1 cellular context compared by ENCODE assay signal in genomic region chr10:127198307-127198706, GRCh38.
TF ChIP-seq lines count a peak whose summit lies in the region.

No MANE protein-coding gene starts in this region.

TF ChIP-seq in GM23338, 12 proteins besides CTCF, POLR2A, EP300 and RAD21 (continued from another document):
- TF ChIP-seq ZNF462 (CRISPR knock-in tag; IDR thresholded peaks at IDR 0.05) = no peak
- TF ChIP-seq, protein P1, sequence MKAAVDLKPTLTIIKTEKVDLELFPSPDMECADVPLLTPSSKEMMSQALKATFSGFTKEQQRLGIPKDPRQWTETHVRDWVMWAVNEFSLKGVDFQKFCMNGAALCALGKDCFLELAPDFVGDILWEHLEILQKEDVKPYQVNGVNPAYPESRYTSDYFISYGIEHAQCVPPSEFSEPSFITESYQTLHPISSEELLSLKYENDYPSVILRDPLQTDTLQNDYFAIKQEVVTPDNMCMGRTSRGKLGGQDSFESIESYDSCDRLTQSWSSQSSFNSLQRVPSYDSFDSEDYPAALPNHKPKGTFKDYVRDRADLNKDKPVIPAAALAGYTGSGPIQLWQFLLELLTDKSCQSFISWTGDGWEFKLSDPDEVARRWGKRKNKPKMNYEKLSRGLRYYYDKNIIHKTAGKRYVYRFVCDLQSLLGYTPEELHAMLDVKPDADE (IDR thresholded peaks at IDR 0.05) = no peak
- TF ChIP-seq ZNF114 (CRISPR knock-in tag; IDR thresholded peaks at IDR 0.05) = no peak
- TF ChIP-seq, protein P2, sequence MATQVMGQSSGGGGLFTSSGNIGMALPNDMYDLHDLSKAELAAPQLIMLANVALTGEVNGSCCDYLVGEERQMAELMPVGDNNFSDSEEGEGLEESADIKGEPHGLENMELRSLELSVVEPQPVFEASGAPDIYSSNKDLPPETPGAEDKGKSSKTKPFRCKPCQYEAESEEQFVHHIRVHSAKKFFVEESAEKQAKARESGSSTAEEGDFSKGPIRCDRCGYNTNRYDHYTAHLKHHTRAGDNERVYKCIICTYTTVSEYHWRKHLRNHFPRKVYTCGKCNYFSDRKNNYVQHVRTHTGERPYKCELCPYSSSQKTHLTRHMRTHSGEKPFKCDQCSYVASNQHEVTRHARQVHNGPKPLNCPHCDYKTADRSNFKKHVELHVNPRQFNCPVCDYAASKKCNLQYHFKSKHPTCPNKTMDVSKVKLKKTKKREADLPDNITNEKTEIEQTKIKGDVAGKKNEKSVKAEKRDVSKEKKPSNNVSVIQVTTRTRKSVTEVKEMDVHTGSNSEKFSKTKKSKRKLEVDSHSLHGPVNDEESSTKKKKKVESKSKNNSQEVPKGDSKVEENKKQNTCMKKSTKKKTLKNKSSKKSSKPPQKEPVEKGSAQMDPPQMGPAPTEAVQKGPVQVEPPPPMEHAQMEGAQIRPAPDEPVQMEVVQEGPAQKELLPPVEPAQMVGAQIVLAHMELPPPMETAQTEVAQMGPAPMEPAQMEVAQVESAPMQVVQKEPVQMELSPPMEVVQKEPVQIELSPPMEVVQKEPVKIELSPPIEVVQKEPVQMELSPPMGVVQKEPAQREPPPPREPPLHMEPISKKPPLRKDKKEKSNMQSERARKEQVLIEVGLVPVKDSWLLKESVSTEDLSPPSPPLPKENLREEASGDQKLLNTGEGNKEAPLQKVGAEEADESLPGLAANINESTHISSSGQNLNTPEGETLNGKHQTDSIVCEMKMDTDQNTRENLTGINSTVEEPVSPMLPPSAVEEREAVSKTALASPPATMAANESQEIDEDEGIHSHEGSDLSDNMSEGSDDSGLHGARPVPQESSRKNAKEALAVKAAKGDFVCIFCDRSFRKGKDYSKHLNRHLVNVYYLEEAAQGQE (IDR thresholded peaks at IDR 0.05; ENCODE audit: unreplicated experiment) = no peak
- TF ChIP-seq JUNB (IDR thresholded peaks at IDR 0.05; ENCODE audit: unreplicated experiment) = no peak
